17 cellular contexts compared by ENCODE assay signal in genomic region chr14:67527756-67528155, GRCh38.
"Had no signal": no experiment of that assay in that cellular context is flagged by ENCODE, and none has a peak within 500 bp of the region (broad histone marks: within the 10 kb centered on the region; RNA-seq: fewer than 3 reads in every experiment).

No MANE protein-coding gene starts in this region.

- ATAC-seq: effector memory CD8-positive, alpha-beta T cell; foreskin keratinocyte; left colon; left ventricle myocardium superior; stimulated activated naive B cell treated with anti-CD40 and anti-IgM and Interleukin-4, amounts not matched to agents 10 μg/mL and 1 μg/mL and 100 μg/mL, for 72 hours; stimulated activated naive CD8-positive, alpha-beta T cell treated with anti-CD3 and anti-CD28 coated beads, Interleukin-15, amount 100 ng/mL, for 72 hours had no signal

- H3K27ac ChIP-seq: epithelial cell of prostate, foreskin keratinocyte, sigmoid colon, skin epidermis, uterus had no signal

- H3K9me3 ChIP-seq: sigmoid colon, uterus had no signal

- H3K36me3 ChIP-seq: sigmoid colon, uterus had no signal

- DNase-seq: effector memory CD8-positive, alpha-beta T cell; foreskin keratinocyte; kidney; left colon; left ventricle myocardium superior; mesendoderm; naive B cell; posterior cingulate gyrus; sigmoid colon; stimulated activated CD4-positive, alpha-beta T cell treated with anti-CD3 and anti-CD28 coated beads, Interleukin-2, amount 100 ng/mL, for 24 hours; stimulated activated CD4-positive, alpha-beta T cell treated with anti-CD3 and anti-CD28 coated beads, Interleukin-4, amount 100 ng/mL, for 4 hours; stimulated activated naive B cell treated with anti-CD40 and anti-IgM and Interleukin-4, amounts not matched to agents 10 μg/mL and 1 μg/mL and 100 μg/mL, for 72 hours; stimulated activated naive CD8-positive, alpha-beta T cell treated with anti-CD3 and anti-CD28 coated beads, Interleukin-15, amount 100 ng/mL, for 72 hours; uterus had no signal

- H3K4me1 ChIP-seq: foreskin keratinocyte, uterus had no signal

- H3K4me3 ChIP-seq: lung, sigmoid colon, skin epidermis, uterus had no signal
